Comparison of ENCODE assay signal across 1 cellular context in the genomic region with DNA sequence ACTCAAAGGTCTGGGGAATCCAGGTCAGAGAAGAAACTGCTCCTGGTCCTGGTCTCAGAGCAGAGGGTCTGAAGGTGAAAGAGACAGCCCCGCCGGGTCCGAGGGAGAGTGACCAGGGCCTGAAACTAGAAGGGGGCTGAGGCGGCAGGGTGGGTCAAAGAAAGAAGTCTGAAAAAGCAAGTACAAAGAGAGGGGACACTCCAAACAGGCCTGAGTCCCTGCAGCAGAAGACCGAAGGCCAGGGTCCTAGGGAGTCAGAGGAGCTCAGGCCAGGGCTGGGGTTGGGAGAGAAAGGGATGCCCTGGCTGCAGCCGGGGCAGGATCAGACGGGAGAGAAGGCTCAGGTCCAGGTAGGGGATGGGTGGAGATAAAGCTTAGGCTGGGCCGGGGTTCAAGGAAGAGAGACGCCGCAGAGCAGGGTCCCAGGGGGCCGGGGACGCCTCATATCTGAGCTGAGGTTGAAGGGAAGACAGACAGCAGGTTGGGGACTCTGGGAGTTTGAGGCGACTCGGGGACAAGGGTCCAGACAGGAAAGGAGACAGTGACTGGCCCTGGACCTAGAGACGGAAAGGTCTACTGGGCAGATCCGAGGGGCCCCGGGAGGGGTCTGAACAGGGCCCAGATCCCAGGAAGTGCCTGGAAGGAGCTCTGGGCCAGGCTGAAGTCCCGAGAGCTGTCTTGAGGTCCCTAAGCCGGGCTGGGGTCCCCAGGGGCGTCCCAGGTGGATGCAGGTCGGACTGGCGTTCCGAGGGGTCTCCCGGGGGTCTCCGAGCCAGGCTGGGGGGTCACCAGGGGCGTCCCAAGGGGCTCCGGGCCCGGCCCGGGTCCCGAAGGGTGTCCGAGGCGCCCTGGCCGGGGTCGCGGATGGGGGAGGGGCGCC.
A peak's percentile ranks its signal among the peaks of the same experiment; 100 is the strongest.
TF ChIP-seq lines count a peak whose summit lies in the region.

No MANE protein-coding gene starts in this region.

TF ChIP-seq in K562, 482 proteins besides CTCF, POLR2A, EP300 and RAD21:
- no peak for TF ChIP-seq JUNB (CRISPR knock-in tag; conservative IDR thresholded peaks at IDR 0.05)
- peak; percentile 21 for TF ChIP-seq KDM5B (IDR thresholded peaks at IDR 0.05; ENCODE audit: insufficient replicate concordance, low read depth, low read length)
- TF ChIP-seq RBBP5 (IDR thresholded peaks at IDR 0.05; ENCODE audit: borderline replicate concordance, insufficient read depth, low read length, poor library complexity, severe bottlenecking): no peak
- TF ChIP-seq, protein P1, sequence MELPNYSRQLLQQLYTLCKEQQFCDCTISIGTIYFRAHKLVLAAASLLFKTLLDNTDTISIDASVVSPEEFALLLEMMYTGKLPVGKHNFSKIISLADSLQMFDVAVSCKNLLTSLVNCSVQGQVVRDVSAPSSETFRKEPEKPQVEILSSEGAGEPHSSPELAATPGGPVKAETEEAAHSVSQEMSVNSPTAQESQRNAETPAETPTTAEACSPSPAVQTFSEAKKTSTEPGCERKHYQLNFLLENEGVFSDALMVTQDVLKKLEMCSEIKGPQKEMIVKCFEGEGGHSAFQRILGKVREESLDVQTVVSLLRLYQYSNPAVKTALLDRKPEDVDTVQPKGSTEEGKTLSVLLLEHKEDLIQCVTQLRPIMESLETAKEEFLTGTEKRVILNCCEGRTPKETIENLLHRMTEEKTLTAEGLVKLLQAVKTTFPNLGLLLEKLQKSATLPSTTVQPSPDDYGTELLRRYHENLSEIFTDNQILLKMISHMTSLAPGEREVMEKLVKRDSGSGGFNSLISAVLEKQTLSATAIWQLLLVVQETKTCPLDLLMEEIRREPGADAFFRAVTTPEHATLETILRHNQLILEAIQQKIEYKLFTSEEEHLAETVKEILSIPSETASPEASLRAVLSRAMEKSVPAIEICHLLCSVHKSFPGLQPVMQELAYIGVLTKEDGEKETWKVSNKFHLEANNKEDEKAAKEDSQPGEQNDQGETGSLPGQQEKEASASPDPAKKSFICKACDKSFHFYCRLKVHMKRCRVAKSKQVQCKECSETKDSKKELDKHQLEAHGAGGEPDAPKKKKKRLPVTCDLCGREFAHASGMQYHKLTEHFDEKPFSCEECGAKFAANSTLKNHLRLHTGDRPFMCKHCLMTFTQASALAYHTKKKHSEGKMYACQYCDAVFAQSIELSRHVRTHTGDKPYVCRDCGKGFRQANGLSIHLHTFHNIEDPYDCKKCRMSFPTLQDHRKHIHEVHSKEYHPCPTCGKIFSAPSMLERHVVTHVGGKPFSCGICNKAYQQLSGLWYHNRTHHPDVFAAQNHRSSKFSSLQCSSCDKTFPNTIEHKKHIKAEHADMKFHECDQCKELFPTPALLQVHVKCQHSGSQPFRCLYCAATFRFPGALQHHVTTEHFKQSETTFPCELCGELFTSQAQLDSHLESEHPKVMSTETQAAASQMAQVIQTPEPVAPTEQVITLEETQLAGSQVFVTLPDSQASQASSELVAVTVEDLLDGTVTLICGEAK (IDR thresholded peaks at IDR 0.05): 0 out of 2 replicates have a peak, but pooled peaks have one; percentile 31
- TF ChIP-seq, protein P1 (CRISPR knock-in tag; IDR thresholded peaks at IDR 0.05): no peak
- TF ChIP-seq SIRT6 (IDR thresholded peaks at IDR 0.05; ENCODE audit: low read depth, low read length): no peak
- TF ChIP-seq EHMT2 (IDR thresholded peaks at IDR 0.05): no peak
- no peak for TF ChIP-seq MAFK (IDR thresholded peaks at IDR 0.05; ENCODE audit: low read length)
- 0 out of 2 replicates have a peak, but pooled peaks have one; percentile 56 for TF ChIP-seq HDGF (IDR thresholded peaks at IDR 0.05)
- no peak for TF ChIP-seq OTX1 (CRISPR knock-in tag; IDR thresholded peaks at IDR 0.05)
- TF ChIP-seq HLTF (IDR thresholded peaks at IDR 0.05): no peak
- no peak for TF ChIP-seq HDAC2 (IDR thresholded peaks at IDR 0.05)
- TF ChIP-seq, protein P2, sequence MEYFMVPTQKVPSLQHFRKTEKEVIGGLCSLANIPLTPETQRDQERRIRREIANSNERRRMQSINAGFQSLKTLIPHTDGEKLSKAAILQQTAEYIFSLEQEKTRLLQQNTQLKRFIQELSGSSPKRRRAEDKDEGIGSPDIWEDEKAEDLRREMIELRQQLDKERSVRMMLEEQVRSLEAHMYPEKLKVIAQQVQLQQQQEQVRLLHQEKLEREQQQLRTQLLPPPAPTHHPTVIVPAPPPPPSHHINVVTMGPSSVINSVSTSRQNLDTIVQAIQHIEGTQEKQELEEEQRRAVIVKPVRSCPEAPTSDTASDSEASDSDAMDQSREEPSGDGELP (CRISPR knock-in tag; IDR thresholded peaks at IDR 0.05; ENCODE audit: borderline replicate concordance): peak; percentile 40; the same call in 1 of the 2 replicates
- peak; percentile 5; the same call in 1 of the 2 replicates for TF ChIP-seq POLR2G (IDR thresholded peaks at IDR 0.05; ENCODE audit: low read depth, low read length)
- no peak for TF ChIP-seq ZFP36 (IDR thresholded peaks at IDR 0.05; ENCODE audit: low read depth, low read length, partially characterized antibody)
- no peak for TF ChIP-seq ZBTB8A (IDR thresholded peaks at IDR 0.05; ENCODE audit: partially characterized antibody)
- TF ChIP-seq KDM2B (CRISPR knock-in tag; IDR thresholded peaks at IDR 0.05): no peak
- peak; percentile 46 for TF ChIP-seq CHD1 (IDR thresholded peaks at IDR 0.05; ENCODE audit: low read length)
- TF ChIP-seq RBFOX2 (IDR thresholded peaks at IDR 0.05; ENCODE audit: low read depth, low read length): peak; percentile 59
- no peak for TF ChIP-seq POLR3A (IDR thresholded peaks at IDR 0.05; ENCODE audit: borderline replicate concordance, extremely low read depth, insufficient read depth, insufficient read length)
- TF ChIP-seq PCBP2 (IDR thresholded peaks at IDR 0.05; ENCODE audit: low read depth, low read length, poor library complexity, severe bottlenecking): no peak
- no peak for TF ChIP-seq L3MBTL2 (IDR thresholded peaks at IDR 0.05)
- TF ChIP-seq ZBTB7A (IDR thresholded peaks at IDR 0.05; ENCODE audit: borderline replicate concordance, control insufficient read depth, low read depth, low read length): peak; percentile 95
